Comparison of ENCODE assay signal across 9 cellular contexts in genomic region chrX:134173541-134174272, GRCh38.
DNase-seq lines count a peak whose midpoint lies in the region; ATAC-seq and TF ChIP-seq lines count a peak whose summit lies in the region.
"Had no signal": no experiment of that assay in that cellular context is flagged by ENCODE, and none has a peak within 500 bp of the region (broad histone marks: within the 10 kb centered on the region; RNA-seq: fewer than 3 reads in every experiment).

No MANE protein-coding gene starts in this region.

- H3K36me3 ChIP-seq in left ventricle myocardium inferior (no peaks in the 10 kb centered on the region), tibial artery (no peaks in the 10 kb centered on the region)
- H3K36me3 ChIP-seq: SJSA1 had no signal

- ATAC-seq in Right ventricle myocardium superior (ENCODE audit: poor library complexity) (no peak), memory B cell (ENCODE audit: low read depth) (peak; percentile 25)

- no peak overlapping the region for H3K27ac ChIP-seq in left ventricle myocardium inferior (replicated peaks)
- H3K27ac ChIP-seq in tibial artery: no peak overlapping the region
- H3K27ac ChIP-seq: SJSA1 had no signal

- TF ChIP-seq CTCF in left ventricle myocardium inferior (IDR thresholded peaks at IDR 0.05; ENCODE audit: borderline replicate concordance): no peak
- TF ChIP-seq CTCF in tibial artery (IDR thresholded peaks at IDR 0.05): no peak

- H3K27ac Mint-ChIP-seq in memory B cell: no peak overlapping the region

- H3K4me1 Mint-ChIP-seq in memory B cell: peaks cover 5% of the 10 kb centered on the region

- H3K9me3 Mint-ChIP-seq in memory B cell: no peaks in the 10 kb centered on the region

- peak overlapping the region; percentile 94 for H3K4me3 Mint-ChIP-seq in memory B cell

- H3K9me3 ChIP-seq in left ventricle myocardium inferior (replicated peaks) (no peaks in the 10 kb centered on the region), tibial artery (no peaks in the 10 kb centered on the region)
- H3K9me3 ChIP-seq: SJSA1 had no signal

- DNase-seq in left ventricle myocardium inferior (no peak), Right ventricle myocardium superior (no peak), memory B cell (ENCODE audit: low spot score in 2 of 2) (no peak), tibial artery (no peak), NCI-H128 (lab: John Stamatoyannopoulos, UW; ENCODE audit: unreplicated experiment) (no peak), posterior cingulate gyrus (no peak), superior temporal gyrus (ENCODE audit: extremely low spot score) (no peak)
- peak; percentile 9 for DNase-seq in activated naive CD4-positive, alpha-beta T cell treated with anti-CD3 and anti-CD28 coated beads, Interleukin-2, amount 50 U/mL, for 16 hours

- H3K36me3 Mint-ChIP-seq in memory B cell: no peaks in the 10 kb centered on the region

- H3K27me3 Mint-ChIP-seq in memory B cell: peaks cover 1% of the 10 kb centered on the region

- H3K4me3 ChIP-seq in left ventricle myocardium inferior: peak overlapping the region; percentile 68
- peak overlapping the region; percentile 49 to 60 for H3K4me3 ChIP-seq in tibial artery

- H3K4me1 ChIP-seq in left ventricle myocardium inferior: no peaks in the 10 kb centered on the region
- peaks cover 0 to 10% (median 3%) of the 10 kb centered on the region in 4 donors for H3K4me1 ChIP-seq in tibial artery
- H3K4me1 ChIP-seq: SJSA1 had no signal

- H3K27me3 ChIP-seq in left ventricle myocardium inferior (ENCODE audit: low read depth) (peaks cover 30% of the 10 kb centered on the region), tibial artery (no peaks in the 10 kb centered on the region)

- intact Hi-C loops in left ventricle myocardium inferior (cut with micrococcal nuclease): no loop called here
- intact Hi-C loops in Right ventricle myocardium superior (cut with DNase I): no loop called here
- intact Hi-C loops in tibial artery (cut with DNase I; ENCODE audit: low total_unique reads): no loop called here
- intact Hi-C loops in posterior cingulate gyrus (cut with DNase I): loop anchor here (10.0 kb wide), 1 partner anchor 61 kb away; the partner anchor contains the start of gene CCDC160
